Comparison of ENCODE assay signal across 10 cellular contexts in the genomic region with DNA sequence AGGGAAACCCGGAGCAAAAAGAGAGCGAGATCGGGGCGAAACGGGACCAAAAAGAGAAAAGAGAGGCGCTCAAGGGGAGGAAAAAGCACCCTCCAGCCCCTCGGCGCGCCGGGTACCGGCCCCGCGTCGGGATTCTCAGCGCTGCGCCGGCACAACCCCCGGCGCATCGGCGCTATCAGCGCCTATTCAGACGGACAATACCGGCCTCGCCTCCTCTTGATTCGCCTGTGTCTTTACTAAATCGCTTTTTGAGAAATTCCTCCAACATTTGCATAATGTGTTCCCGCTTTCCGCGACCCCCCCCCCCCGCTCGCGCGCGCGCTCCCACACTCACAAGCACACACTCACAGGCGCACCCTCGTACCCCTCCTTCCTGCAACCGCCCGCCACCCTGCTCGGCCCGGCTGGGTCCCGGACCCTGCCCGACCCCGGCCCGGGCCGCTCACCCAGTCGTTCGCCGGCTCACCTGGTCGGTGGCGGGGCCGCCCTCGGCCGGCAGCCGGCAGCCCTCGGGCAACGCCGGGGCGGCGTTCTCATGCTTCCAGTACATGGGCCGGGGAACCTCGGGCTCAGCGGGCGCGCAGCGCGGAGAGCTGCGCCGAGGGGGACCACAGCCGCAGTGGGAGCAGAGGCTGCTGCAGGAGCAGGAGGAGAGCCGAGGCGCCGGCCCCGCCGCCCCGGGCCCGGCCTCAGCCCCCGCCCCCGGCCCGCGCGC. TPM values are rescaled to one million over a fixed set of nuclear protein-coding genes. Genes with fewer than 3 reads are reported as not detected.
DNase-seq lines count a peak whose midpoint lies in the region; ATAC-seq, FAIRE-seq and TF ChIP-seq lines count a peak whose summit lies in the region.
"Had no signal": no experiment of that assay in that cellular context is flagged by ENCODE, and none has a peak within 500 bp of the region (broad histone marks: within the 10 kb centered on the region; RNA-seq: fewer than 3 reads in every experiment).

No MANE protein-coding gene starts in this region.

- no peak overlapping the region for H2AFZ ChIP-seq in HepG2 (ENCODE audit: low read length)

- H3K36me3 ChIP-seq in ascending aorta (no peaks in the 10 kb centered on the region), HepG2 (replicated peaks in 1 of 2; ENCODE audit: control insufficient read depth in 1 of 2, insufficient read depth in 2 of 2, low read length in 2 of 2) (no peaks in the 10 kb centered on the region), tibial artery (no peaks in the 10 kb centered on the region)

- FAIRE-seq in HepG2 (lab: Jason Lieb, UNC): no peak
- FAIRE-seq: G401.6 had no signal

- TF ChIP-seq POLR2A in HepG2 (IDR thresholded peaks at IDR 0.05; ENCODE audit: insufficient read depth in 1 of 2, low read depth in 2 of 2, low read length in 2 of 2): no peak

- WGBS in HepG2 (ENCODE audit: low lambda C conversion rate): 2% methylated on average over 21 of the region's 83 CpGs

- peaks cover 45% of the 10 kb centered on the region for H3K27me3 Mint-ChIP-seq in activated T-cell treated with anti-CD3 and anti-CD28 coated beads, Interleukin-2, amount 50 U/mL, for 24 hours

- H3K9me3 ChIP-seq in ascending aorta (no peaks in the 10 kb centered on the region), HepG2 (ENCODE audit: low read length) (no peaks in the 10 kb centered on the region), tibial artery (no peaks in the 10 kb centered on the region)

- H3K27me3 ChIP-seq in ascending aorta (peaks cover 20% of the 10 kb centered on the region), HepG2 (ENCODE audit: control insufficient read depth in 1 of 2, insufficient read depth in 2 of 2, low read length in 2 of 2) (peaks cover 15 to 86% of the 10 kb centered on the region in 2 experiments), tibial artery (peaks cover 0 to 84% of the 10 kb centered on the region in 2 donors)

- H3K4me3 ChIP-seq in ascending aorta: peak overlapping the region; percentile 57 to 62
- peak overlapping the region; percentile 41 to 68 (median 59) for H3K4me3 ChIP-seq in HepG2 (replicated peaks in 1 of 3; ENCODE audit: insufficient read depth in 1 of 3, low read depth in 2 of 3, low read length in 3 of 3)
- H3K4me3 ChIP-seq in tibial artery: peak overlapping the region; percentile 34 to 46

- in situ Hi-C loops in HepG2 (cut with HindIII; ENCODE audit: extremely low pct_ligation_motif_present, low pct_unique_long_range_greater_than_20kb): no loop called here

- POLR2A ChIA-PET in HepG2 (lab: Yijun Ruan, JAX): no interaction called here

- no TSS peak for BruUV-seq in HepG2 (replicated peaks; lab: Mats Ljungman, UMichigan)

- TF ChIP-seq CTCF in ascending aorta (IDR thresholded peaks at IDR 0.05) (no peak), HepG2 (CRISPR knock-in tag; IDR thresholded peaks at IDR 0.05) (no peak), tibial artery (IDR thresholded peaks at IDR 0.05) (no peak)

- intact Hi-C loops in ascending aorta (cut with DNase I) (no loop called here), HepG2 (cut with micrococcal nuclease; ENCODE audit: unreplicated experiment) (no loop called here), tibial artery (cut with DNase I; ENCODE audit: low total_unique reads) (no loop called here)

- H3K27ac ChIP-seq in ascending aorta: no peak overlapping the region
- H3K27ac ChIP-seq in HepG2 (ENCODE audit: extremely low read length, insufficient read depth, low read length): no peak overlapping the region
- no peak overlapping the region for H3K27ac ChIP-seq in tibial artery

- H4K20me1 ChIP-seq in HepG2 (ENCODE audit: insufficient read depth, low read length): no peaks in the 10 kb centered on the region

- no peak overlapping the region for H3K27ac Mint-ChIP-seq in activated T-cell treated with anti-CD3 and anti-CD28 coated beads, Interleukin-2, amount 50 U/mL, for 24 hours

- H3K9me3 Mint-ChIP-seq in activated T-cell treated with anti-CD3 and anti-CD28 coated beads, Interleukin-2, amount 50 U/mL, for 24 hours: no peaks in the 10 kb centered on the region

- H3K36me3 Mint-ChIP-seq in activated T-cell treated with anti-CD3 and anti-CD28 coated beads, Interleukin-2, amount 50 U/mL, for 24 hours (ENCODE audit: low read depth): no peaks in the 10 kb centered on the region

- H3K9ac ChIP-seq in HepG2 (ENCODE audit: insufficient read depth, low read depth, low read length): no peak overlapping the region

- peak overlapping the region; percentile 51 for H3K4me3 Mint-ChIP-seq in activated T-cell treated with anti-CD3 and anti-CD28 coated beads, Interleukin-2, amount 50 U/mL, for 24 hours

- peaks cover 3% of the 10 kb centered on the region for H3K4me1 Mint-ChIP-seq in activated T-cell treated with anti-CD3 and anti-CD28 coated beads, Interleukin-2, amount 50 U/mL, for 24 hours (ENCODE audit: low read depth)

- no peak for TF ChIP-seq EP300 in HepG2 (IDR thresholded peaks at IDR 0.05; ENCODE audit: low read depth in 2 of 2, low read length in 2 of 2)
- TF ChIP-seq EP300 in HepG2 (CRISPR knock-in tag; IDR thresholded peaks at IDR 0.05; ENCODE audit: borderline replicate concordance): no peak

- peak; percentile 63 for ATAC-seq in HepG2
- no peak for ATAC-seq in GM18502 (IDR thresholded peaks at IDR 0.05; ENCODE audit: poor library complexity, unreplicated experiment)
- ATAC-seq in HG02623 (IDR thresholded peaks at IDR 0.05; ENCODE audit: unreplicated experiment): no peak

- CTCF ChIA-PET in HepG2 (lab: Yijun Ruan, JAX; ENCODE audit: low intra/inter-chr PET ratio, low total read pairs): interaction anchor here (1.3 kb wide), 1 partner anchor 104 kb away, joined by 3 read pairs; no protein-coding TSS in a partner anchor

- TF ChIP-seq RAD21 in HepG2 (CRISPR knock-in tag; IDR thresholded peaks at IDR 0.05): no peak

- H3K79me2 ChIP-seq in HepG2 (ENCODE audit: insufficient read depth, low read length): no peaks in the 10 kb centered on the region

- H3K4me2 ChIP-seq in HepG2 (ENCODE audit: low read depth, low read length): peak overlapping the region; percentile 74

- H3K4me1 ChIP-seq in ascending aorta (peaks cover 3 to 16% of the 10 kb centered on the region in 2 donors), HepG2 (ENCODE audit: insufficient read depth, low read length) (peaks cover 6% of the 10 kb centered on the region; the same call in 1 of the 2 replicates), tibial artery (peaks cover 0 to 37% (median 28%) of the 10 kb centered on the region in 4 donors)

- no peak for DNase-seq in activated T-cell treated with anti-CD3 and anti-CD28 coated beads, Interleukin-2, amount 50 U/mL, for 24 hours
- no peak for DNase-seq in activated T-cell treated with anti-CD3 and anti-CD28 coated beads, Interleukin-2, amount 50 U/mL, for 1 hour
- DNase-seq in ascending aorta (ENCODE audit: low spot score in 2 of 2): no peak
- no peak for DNase-seq in HepG2 (ENCODE audit: low spot score)
- no peak for DNase-seq in tibial artery
- no peak for DNase-seq in NCI-H526 treated with DMSO at 0.1 percent for 48 hours (lab: John Stamatoyannopoulos, UW)
- DNase-seq: stimulated activated CD4-positive, alpha-beta T cell treated with anti-CD3 and anti-CD28 coated beads, Interleukin-4, amount 100 ng/mL, for 1 hour had no signal

RNA-seq across cellular contexts. Expression of a gene that starts 0.4 kb away (rescaled TPM):
- total RNA-seq in ascending aorta (141 TPM), HepG2 (2016; rRNA removed; fragmentation: Illumina TruSeq; extraction: Trizol) (0.70 and 1.3 TPM in 2 replicates)
- total RNA-seq in HepG2 (2016; cell fraction: cytosol; rRNA removed; fragmentation: Illumina TruSeq; extraction: Trizol; ENCODE audit: low read depth): 0.18 and 0.20 TPM in 2 replicates
- 0.58 and 0.89 TPM in 2 replicates for total RNA-seq in HepG2 (2016; cell fraction: insoluble cytoplasmic fraction; rRNA removed; fragmentation: Illumina TruSeq; extraction: Trizol)
- total RNA-seq in HepG2 (2016; cell fraction: membrane; rRNA removed; fragmentation: Illumina TruSeq; extraction: Trizol): 0.69 and 0.80 TPM in 2 replicates
- total RNA-seq in HepG2 (2016; cell fraction: nucleus; rRNA removed; fragmentation: Illumina TruSeq; extraction: Trizol): 0.38 and 1.1 TPM in 2 replicates
- 1.1 and 1.2 TPM in 2 replicates for polyA plus RNA-seq in HepG2 (2011; rRNA removed)
- polyA plus RNA-seq in HepG2 (2011; cell fraction: cytosol; rRNA removed): 0.94 and 1.1 TPM in 2 replicates
- polyA plus RNA-seq in HepG2 (2011; cell fraction: nucleus; rRNA removed): 1.7 TPM in 2 replicates
- polyA plus RNA-seq in HepG2 (2012): 1.0 and 1.2 TPM in 2 replicates
- polyA plus RNA-seq in HepG2 (2016; cell fraction: cytosol; fragmentation: Illumina TruSeq; extraction: Trizol; ENCODE audit: low read depth): 0.11 and 0.24 TPM in 2 replicates
- polyA plus RNA-seq in HepG2 (2016; cell fraction: insoluble cytoplasmic fraction; fragmentation: Illumina TruSeq; extraction: Trizol; ENCODE audit: low read depth): 1.2 and 1.3 TPM in 2 replicates
- 0.37 and 0.55 TPM in 2 replicates for polyA plus RNA-seq in HepG2 (2016; cell fraction: membrane; fragmentation: Illumina TruSeq; extraction: Trizol; ENCODE audit: low read depth)
- 0.93 and 1.9 TPM in 2 replicates for polyA plus RNA-seq in HepG2 (2016; cell fraction: nucleus; fragmentation: Illumina TruSeq; extraction: Trizol; ENCODE audit: insufficient read depth, low read depth)
- polyA minus RNA-seq in HepG2 (2011; rRNA and poly(A)+ RNA removed; ENCODE audit: low replicate concordance): 0.37 and 2.3 TPM in 2 replicates
- 0.44 and 0.79 TPM in 2 replicates for polyA minus RNA-seq in HepG2 (2011; cell fraction: cytosol; rRNA and poly(A)+ RNA removed)
- polyA minus RNA-seq in HepG2 (2011; cell fraction: nucleus; rRNA and poly(A)+ RNA removed): 0.90 and 1.9 TPM in 2 replicates

RNA-seq across cellular contexts. Expression of a gene that starts 36.3 kb away (rescaled TPM):
- total RNA-seq in ascending aorta (63.8 TPM), HepG2 (2016; rRNA removed; fragmentation: Illumina TruSeq; extraction: Trizol) (16.6 and 29.5 TPM in 2 replicates)
- total RNA-seq in HepG2 (2016; cell fraction: cytosol; rRNA removed; fragmentation: Illumina TruSeq; extraction: Trizol; ENCODE audit: low read depth): 3.8 and 5.2 TPM in 2 replicates
- total RNA-seq in HepG2 (2016; cell fraction: insoluble cytoplasmic fraction; rRNA removed; fragmentation: Illumina TruSeq; extraction: Trizol): 18.9 and 29.3 TPM in 2 replicates
- 16.2 and 16.3 TPM in 2 replicates for total RNA-seq in HepG2 (2016; cell fraction: membrane; rRNA removed; fragmentation: Illumina TruSeq; extraction: Trizol)
- total RNA-seq in HepG2 (2016; cell fraction: nucleus; rRNA removed; fragmentation: Illumina TruSeq; extraction: Trizol): 9.0 and 10.2 TPM in 2 replicates
- polyA plus RNA-seq in HepG2 (2011; rRNA removed): 11.2 and 12.6 TPM in 2 replicates
- 5.3 and 8.7 TPM in 2 replicates for polyA plus RNA-seq in HepG2 (2011; cell fraction: cytosol; rRNA removed)
- 3.8 and 3.9 TPM in 2 replicates for polyA plus RNA-seq in HepG2 (2011; cell fraction: nucleus; rRNA removed)
- polyA plus RNA-seq in HepG2 (2012): 7.5 and 10.2 TPM in 2 replicates
- polyA plus RNA-seq in HepG2 (2016; cell fraction: cytosol; fragmentation: Illumina TruSeq; extraction: Trizol; ENCODE audit: low read depth): 12.0 and 13.9 TPM in 2 replicates
- 30.2 and 33.4 TPM in 2 replicates for polyA plus RNA-seq in HepG2 (2016; cell fraction: insoluble cytoplasmic fraction; fragmentation: Illumina TruSeq; extraction: Trizol; ENCODE audit: low read depth)
- polyA plus RNA-seq in HepG2 (2016; cell fraction: membrane; fragmentation: Illumina TruSeq; extraction: Trizol; ENCODE audit: low read depth): 15.3 and 17.2 TPM in 2 replicates
- polyA plus RNA-seq in HepG2 (2016; cell fraction: nucleus; fragmentation: Illumina TruSeq; extraction: Trizol; ENCODE audit: insufficient read depth, low read depth): 13.6 and 14.4 TPM in 2 replicates
- 3.5 and 17.4 TPM in 2 replicates for polyA minus RNA-seq in HepG2 (2011; rRNA and poly(A)+ RNA removed; ENCODE audit: low replicate concordance)
- 8.4 and 10.2 TPM in 2 replicates for polyA minus RNA-seq in HepG2 (2011; cell fraction: cytosol; rRNA and poly(A)+ RNA removed)
- 6.8 and 9.6 TPM in 2 replicates for polyA minus RNA-seq in HepG2 (2011; cell fraction: nucleus; rRNA and poly(A)+ RNA removed)

RNA-seq across cellular contexts. Expression of a gene that starts 36.3 kb away (rescaled TPM):
- 16.1 TPM for total RNA-seq in ascending aorta
- 37.3 and 47.2 TPM in 2 replicates for total RNA-seq in HepG2 (2016; rRNA removed; fragmentation: Illumina TruSeq; extraction: Trizol)
- total RNA-seq in HepG2 (2016; cell fraction: cytosol; rRNA removed; fragmentation: Illumina TruSeq; extraction: Trizol; ENCODE audit: low read depth): 25.8 and 26.7 TPM in 2 replicates
- total RNA-seq in HepG2 (2016; cell fraction: insoluble cytoplasmic fraction; rRNA removed; fragmentation: Illumina TruSeq; extraction: Trizol): 33.6 and 46.2 TPM in 2 replicates
- total RNA-seq in HepG2 (2016; cell fraction: membrane; rRNA removed; fragmentation: Illumina TruSeq; extraction: Trizol): 36.7 and 37.4 TPM in 2 replicates
- 28.1 and 30.3 TPM in 2 replicates for total RNA-seq in HepG2 (2016; cell fraction: nucleus; rRNA removed; fragmentation: Illumina TruSeq; extraction: Trizol)
- polyA plus RNA-seq in HepG2 (2011; rRNA removed): 37.6 and 44.3 TPM in 2 replicates
- polyA plus RNA-seq in HepG2 (2011; cell fraction: cytosol; rRNA removed): 17.7 and 22.3 TPM in 2 replicates
- 60.6 and 64.1 TPM in 2 replicates for polyA plus RNA-seq in HepG2 (2011; cell fraction: nucleus; rRNA removed)
- polyA plus RNA-seq in HepG2 (2012): 26.9 and 27.3 TPM in 2 replicates
- 19.2 and 20.6 TPM in 2 replicates for polyA plus RNA-seq in HepG2 (2016; cell fraction: cytosol; fragmentation: Illumina TruSeq; extraction: Trizol; ENCODE audit: low read depth)
- 53.7 and 54.2 TPM in 2 replicates for polyA plus RNA-seq in HepG2 (2016; cell fraction: insoluble cytoplasmic fraction; fragmentation: Illumina TruSeq; extraction: Trizol; ENCODE audit: low read depth)
- 36.1 and 38.2 TPM in 2 replicates for polyA plus RNA-seq in HepG2 (2016; cell fraction: membrane; fragmentation: Illumina TruSeq; extraction: Trizol; ENCODE audit: low read depth)
- polyA plus RNA-seq in HepG2 (2016; cell fraction: nucleus; fragmentation: Illumina TruSeq; extraction: Trizol; ENCODE audit: insufficient read depth, low read depth): 57.9 and 61.6 TPM in 2 replicates
- polyA minus RNA-seq in HepG2 (2011; rRNA and poly(A)+ RNA removed; ENCODE audit: low replicate concordance): 30.5 and 135 TPM in 2 replicates
- 12.8 and 14.6 TPM in 2 replicates for polyA minus RNA-seq in HepG2 (2011; cell fraction: cytosol; rRNA and poly(A)+ RNA removed)
- 47.4 and 62.7 TPM in 2 replicates for polyA minus RNA-seq in HepG2 (2011; cell fraction: nucleus; rRNA and poly(A)+ RNA removed)

Comparison
In these comparisons a context has a peak if more than half of its experiments do, and no peak if none do; other contexts are left out.
1. RNA of a gene that starts 0.4 kb away (total RNA-seq): 141 TPM in ascending aorta (single experiment); 0.18 to 1.3 TPM in HepG2; every median in the first group is over 10 times any median in the second.
2. Peak in every context shown above with its lines, with median percentiles within 50 percentile points of each other: H3K4me3 ChIP-seq.